In the genomic region with DNA sequence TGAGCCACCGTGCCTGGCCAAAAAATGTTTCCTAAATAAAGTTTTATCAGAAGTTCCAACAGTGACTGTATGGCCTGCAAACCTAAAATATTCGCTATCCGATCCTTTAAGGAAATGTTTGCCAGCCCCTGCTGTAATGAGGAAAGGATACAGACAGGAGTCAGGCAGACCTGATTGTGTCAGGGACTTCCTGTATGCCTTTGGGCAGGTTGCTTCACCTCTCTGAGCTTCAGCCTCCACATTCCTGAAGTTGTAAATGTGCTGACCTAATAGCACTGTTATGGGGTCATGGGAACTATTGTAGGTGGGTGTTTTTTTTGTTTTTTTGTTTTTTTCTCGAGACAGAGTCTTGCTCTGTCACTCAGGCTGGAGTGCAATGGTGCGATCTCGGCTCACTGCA, we compare ENCODE assay signal across 17 cellular contexts.
"Had no signal": no experiment of that assay in that cellular context is flagged by ENCODE, and none has a peak within 500 bp of the region (broad histone marks: within the 10 kb centered on the region; RNA-seq: fewer than 3 reads in every experiment).

No MANE protein-coding gene starts in this region.

- H3K36me3 ChIP-seq: transverse colon had no signal

- DNase-seq: activated CD4-positive, alpha-beta T cell treated with anti-CD3 and anti-CD28 coated beads, Interleukin-2, amount 10 ng/mL, durations not matched to agents 24 days and 14 days; activated naive CD4-positive, alpha-beta T cell treated with anti-CD3 and anti-CD28 coated beads, Interleukin-2, amount 10 ng/mL, durations not matched to agents 7 days and 5 days; body of pancreas; effector memory CD8-positive, alpha-beta T cell; hypothalamus; left colon; naive thymus-derived CD4-positive, alpha-beta T cell; nucleus accumbens; psoas muscle; right lobe of liver; transverse colon; WERI-Rb-1 had no signal

- H3K4me1 Mint-ChIP-seq: activated T-helper 17 cell treated with anti-CD3 and anti-CD28 coated beads, Interleukin-2, amount 50 U/mL, for 72 hours had no signal

- ATAC-seq: body of pancreas; effector memory CD8-positive, alpha-beta T cell; left colon; naive thymus-derived CD4-positive, alpha-beta T cell; psoas muscle; stimulated activated memory B cell treated with anti-CD40 and anti-IgM and Interleukin-4, amounts not matched to agents 10 μg/mL and 1 μg/mL and 100 μg/mL, for 72 hours had no signal

- H3K27me3 Mint-ChIP-seq: activated CD4-positive, alpha-beta T cell treated with anti-CD3 and anti-CD28 coated beads, Interleukin-2, amount 10 ng/mL, durations not matched to agents 24 days and 14 days; activated T-helper 17 cell treated with anti-CD3 and anti-CD28 coated beads, Interleukin-2, amount 50 U/mL, for 72 hours; dendritic cell treated with granulocyte-macrophage colony-stimulating factor and Interleukin-4, amounts not matched to agents 40 ng/mL and 50 ng/mL, for 4 days; effector memory CD8-positive, alpha-beta T cell; naive thymus-derived CD4-positive, alpha-beta T cell; stimulated activated memory B cell treated with anti-CD40 and anti-IgM and Interleukin-4, amounts not matched to agents 10 μg/mL and 1 μg/mL and 100 μg/mL, for 72 hours had no signal

- H3K9me3 Mint-ChIP-seq: activated CD4-positive, alpha-beta T cell treated with anti-CD3 and anti-CD28 coated beads, Interleukin-2, amount 10 ng/mL, durations not matched to agents 24 days and 14 days; activated T-helper 17 cell treated with anti-CD3 and anti-CD28 coated beads, Interleukin-2, amount 50 U/mL, for 72 hours; dendritic cell treated with granulocyte-macrophage colony-stimulating factor and Interleukin-4, amounts not matched to agents 40 ng/mL and 50 ng/mL, for 4 days; effector memory CD8-positive, alpha-beta T cell; stimulated activated memory B cell treated with anti-CD40 and anti-IgM and Interleukin-4, amounts not matched to agents 10 μg/mL and 1 μg/mL and 100 μg/mL, for 72 hours had no signal

- H3K27ac Mint-ChIP-seq: activated CD4-positive, alpha-beta T cell treated with anti-CD3 and anti-CD28 coated beads, Interleukin-2, amount 10 ng/mL, durations not matched to agents 24 days and 14 days; activated naive CD4-positive, alpha-beta T cell treated with anti-CD3 and anti-CD28 coated beads, Interleukin-2, amount 10 ng/mL, durations not matched to agents 7 days and 5 days; dendritic cell treated with granulocyte-macrophage colony-stimulating factor and Interleukin-4, amounts not matched to agents 40 ng/mL and 50 ng/mL, for 4 days; naive thymus-derived CD4-positive, alpha-beta T cell; stimulated activated memory B cell treated with anti-CD40 and anti-IgM and Interleukin-4, amounts not matched to agents 10 μg/mL and 1 μg/mL and 100 μg/mL, for 72 hours had no signal

- H3K27me3 ChIP-seq: adrenal gland, body of pancreas, right lobe of liver, transverse colon had no signal

- H3K9me3 ChIP-seq: adrenal gland, body of pancreas, right lobe of liver, transverse colon had no signal

- H3K4me3 ChIP-seq: adrenal gland, body of pancreas, lung, psoas muscle, right lobe of liver, transverse colon had no signal

- H3K27ac ChIP-seq: body of pancreas, psoas muscle, right lobe of liver, transverse colon, WERI-Rb-1 had no signal

- H3K4me1 ChIP-seq: right lobe of liver had no signal

- H3K4me3 Mint-ChIP-seq: activated CD4-positive, alpha-beta T cell treated with anti-CD3 and anti-CD28 coated beads, Interleukin-2, amount 10 ng/mL, durations not matched to agents 24 days and 14 days; activated naive CD4-positive, alpha-beta T cell treated with anti-CD3 and anti-CD28 coated beads, Interleukin-2, amount 10 ng/mL, durations not matched to agents 7 days and 5 days; activated T-helper 17 cell treated with anti-CD3 and anti-CD28 coated beads, Interleukin-2, amount 50 U/mL, for 72 hours; dendritic cell treated with granulocyte-macrophage colony-stimulating factor and Interleukin-4, amounts not matched to agents 40 ng/mL and 50 ng/mL, for 4 days; effector memory CD8-positive, alpha-beta T cell; naive thymus-derived CD4-positive, alpha-beta T cell; stimulated activated memory B cell treated with anti-CD40 and anti-IgM and Interleukin-4, amounts not matched to agents 10 μg/mL and 1 μg/mL and 100 μg/mL, for 72 hours had no signal
